Comparison of ENCODE assay signal across 22 cellular contexts in genomic region chr1:216785211-216785610, GRCh38.
"Had no signal": no experiment of that assay in that cellular context is flagged by ENCODE, and none has a peak within 500 bp of the region (broad histone marks: within the 10 kb centered on the region; RNA-seq: fewer than 3 reads in every experiment).

No MANE protein-coding gene starts in this region.

- ATAC-seq: activated CD8-positive, alpha-beta memory T cell treated with anti-CD3 and anti-CD28 coated beads, Interleukin-2, amount 10 ng/mL, durations not matched to agents 7 days and 5 days; activated naive CD8-positive, alpha-beta T cell treated with anti-CD3 and anti-CD28 coated beads, Interleukin-2, amount 50 U/mL, for 24 hours; esophagus mucosa; left lobe of liver; naive thymus-derived CD8-positive, alpha-beta T cell; SK-N-SH treated with all-trans-retinoic acid at 6 μM for 48 hours; stimulated activated naive CD8-positive, alpha-beta T cell treated with anti-CD3 and anti-CD28 coated beads, Interleukin-15, amount 100 ng/mL, for 72 hours had no signal

- DNase-seq: activated CD4-positive, alpha-beta memory T cell treated with anti-CD3 and anti-CD28 coated beads, Interleukin-2, amount 10 ng/mL, durations not matched to agents 7 days and 5 days; activated CD4-positive, alpha-beta T cell treated with anti-CD3 and anti-CD28 coated beads for 48 hours; activated CD4-positive, CD25-positive, alpha-beta regulatory T cell; activated CD8-positive, alpha-beta memory T cell treated with anti-CD3 and anti-CD28 coated beads, Interleukin-2, amount 10 ng/mL, durations not matched to agents 7 days and 5 days; activated effector memory CD4-positive, alpha-beta T cell treated with Interleukin-2 at 50 U/mL for 16 hours; activated naive CD4-positive, alpha-beta T cell treated with anti-CD3 and anti-CD28 coated beads, Interleukin-2, amount 10 ng/mL, durations not matched to agents 7 days and 5 days; activated naive CD8-positive, alpha-beta T cell treated with anti-CD3 and anti-CD28 coated beads, Interleukin-2, amount 50 U/mL, for 24 hours; anterior cingulate cortex; cortex of kidney; mesendoderm; naive thymus-derived CD8-positive, alpha-beta T cell; ovary; sigmoid colon; stimulated activated CD4-positive, alpha-beta T cell treated with anti-CD3 and anti-CD28 coated beads, Interleukin-1b, Interleukin-23, amount 100 ng/mL, for 48 hours; stimulated activated naive CD8-positive, alpha-beta T cell treated with anti-CD3 and anti-CD28 coated beads, Interleukin-15, amount 100 ng/mL, for 72 hours; T-helper 1 cell; T-helper 9 cell had no signal

- H3K9me3 ChIP-seq: ovary, sigmoid colon had no signal

- H3K36me3 Mint-ChIP-seq: activated CD8-positive, alpha-beta memory T cell treated with anti-CD3 and anti-CD28 coated beads, Interleukin-2, amount 10 ng/mL, durations not matched to agents 7 days and 5 days; activated naive CD4-positive, alpha-beta T cell treated with anti-CD3 and anti-CD28 coated beads, Interleukin-2, amount 10 ng/mL, durations not matched to agents 7 days and 5 days; brain had no signal

- H3K4me1 Mint-ChIP-seq: activated CD4-positive, alpha-beta memory T cell treated with anti-CD3 and anti-CD28 coated beads, Interleukin-2, amount 10 ng/mL, durations not matched to agents 7 days and 5 days; activated CD8-positive, alpha-beta memory T cell treated with anti-CD3 and anti-CD28 coated beads, Interleukin-2, amount 10 ng/mL, durations not matched to agents 7 days and 5 days; activated naive CD4-positive, alpha-beta T cell treated with anti-CD3 and anti-CD28 coated beads, Interleukin-2, amount 10 ng/mL, durations not matched to agents 7 days and 5 days; activated naive CD8-positive, alpha-beta T cell treated with anti-CD3 and anti-CD28 coated beads, Interleukin-2, amount 50 U/mL, for 24 hours; central memory CD8-positive, alpha-beta T cell; naive thymus-derived CD8-positive, alpha-beta T cell; stimulated activated naive CD8-positive, alpha-beta T cell treated with anti-CD3 and anti-CD28 coated beads, Interleukin-15, amount 100 ng/mL, for 72 hours had no signal

- H3K27ac ChIP-seq: ovary had no signal

- H3K4me3 ChIP-seq: ovary, sigmoid colon had no signal

- H3K36me3 ChIP-seq: ovary, sigmoid colon had no signal

- H3K27me3 ChIP-seq: ovary, sigmoid colon had no signal

- H3K9me3 Mint-ChIP-seq: activated naive CD4-positive, alpha-beta T cell treated with anti-CD3 and anti-CD28 coated beads, Interleukin-2, amount 10 ng/mL, durations not matched to agents 7 days and 5 days; activated naive CD8-positive, alpha-beta T cell treated with anti-CD3 and anti-CD28 coated beads, Interleukin-2, amount 50 U/mL, for 24 hours; brain had no signal

- H3K27ac Mint-ChIP-seq: activated CD4-positive, alpha-beta memory T cell treated with anti-CD3 and anti-CD28 coated beads, Interleukin-2, amount 10 ng/mL, durations not matched to agents 7 days and 5 days; activated CD8-positive, alpha-beta memory T cell treated with anti-CD3 and anti-CD28 coated beads, Interleukin-2, amount 10 ng/mL, durations not matched to agents 7 days and 5 days; activated naive CD4-positive, alpha-beta T cell treated with anti-CD3 and anti-CD28 coated beads, Interleukin-2, amount 10 ng/mL, durations not matched to agents 7 days and 5 days; activated naive CD8-positive, alpha-beta T cell treated with anti-CD3 and anti-CD28 coated beads, Interleukin-2, amount 50 U/mL, for 24 hours; brain; naive thymus-derived CD8-positive, alpha-beta T cell; stimulated activated naive CD8-positive, alpha-beta T cell treated with anti-CD3 and anti-CD28 coated beads, Interleukin-15, amount 100 ng/mL, for 72 hours had no signal

- H3K4me3 Mint-ChIP-seq: activated CD4-positive, alpha-beta memory T cell treated with anti-CD3 and anti-CD28 coated beads, Interleukin-2, amount 10 ng/mL, durations not matched to agents 7 days and 5 days; activated CD8-positive, alpha-beta memory T cell treated with anti-CD3 and anti-CD28 coated beads, Interleukin-2, amount 10 ng/mL, durations not matched to agents 7 days and 5 days; activated naive CD4-positive, alpha-beta T cell treated with anti-CD3 and anti-CD28 coated beads, Interleukin-2, amount 10 ng/mL, durations not matched to agents 7 days and 5 days; activated naive CD8-positive, alpha-beta T cell treated with anti-CD3 and anti-CD28 coated beads, Interleukin-2, amount 50 U/mL, for 24 hours; brain; central memory CD8-positive, alpha-beta T cell; naive thymus-derived CD8-positive, alpha-beta T cell; stimulated activated naive CD8-positive, alpha-beta T cell treated with anti-CD3 and anti-CD28 coated beads, Interleukin-15, amount 100 ng/mL, for 72 hours had no signal
